9 cellular contexts compared by ENCODE assay signal in the genomic region with DNA sequence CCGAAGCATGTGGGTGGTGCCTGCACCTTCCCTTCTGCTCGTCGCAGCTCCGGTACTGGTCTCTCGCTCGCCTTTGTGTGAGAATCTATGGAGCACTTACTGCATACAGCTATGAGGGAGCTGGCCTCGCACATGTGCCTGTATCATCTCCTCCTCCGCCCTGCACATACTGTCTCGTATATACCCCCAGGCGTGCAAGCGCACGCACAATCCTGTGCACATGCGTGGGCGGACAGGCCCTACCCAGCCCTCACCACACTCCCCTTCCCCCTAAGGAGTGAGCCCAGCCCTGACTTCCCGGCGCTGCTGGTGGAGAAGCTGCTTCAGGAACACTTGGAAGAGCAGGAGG. TPM values are rescaled to one million over a fixed set of nuclear protein-coding genes. Genes with fewer than 3 reads are reported as not detected.
DNase-seq lines count a peak whose midpoint lies in the region; ATAC-seq and TF ChIP-seq lines count a peak whose summit lies in the region.
"Had no signal": no experiment of that assay in that cellular context is flagged by ENCODE, and none has a peak within 500 bp of the region (broad histone marks: within the 10 kb centered on the region; RNA-seq: fewer than 3 reads in every experiment).

No MANE protein-coding gene starts in this region.

- no peak overlapping the region for H3K27ac Mint-ChIP-seq in activated T-cell treated with anti-CD3 and anti-CD28 coated beads, Interleukin-2, amount 50 U/mL, for 24 hours

- no peaks in the 10 kb centered on the region for H3K27me3 Mint-ChIP-seq in activated T-cell treated with anti-CD3 and anti-CD28 coated beads, Interleukin-2, amount 50 U/mL, for 24 hours

- H3K36me3 ChIP-seq in adipocyte (ENCODE audit: control insufficient read depth, insufficient read depth, low read length, severe bottlenecking) (peaks cover 32% of the 10 kb centered on the region), lower lobe of right lung (peaks cover 48% of the 10 kb centered on the region), tibial artery (peaks cover 22 to 47% (median 32%) of the 10 kb centered on the region in 3 donors)

- H3K4me3 ChIP-seq in adipocyte (ENCODE audit: low read length) (peak overlapping the region; percentile 74), lower lobe of right lung (peak overlapping the region; percentile 49), tibial artery (peak overlapping the region; percentile 47 to 54)

- H3K27me3 ChIP-seq in adipocyte (replicated peaks; ENCODE audit: control insufficient read depth, insufficient read depth, low read length) (no peaks in the 10 kb centered on the region), lower lobe of right lung (ENCODE audit: low read depth) (no peaks in the 10 kb centered on the region), tibial artery (no peaks in the 10 kb centered on the region)

- peak overlapping the region; percentile 66 for H3K9ac ChIP-seq in adipocyte (ENCODE audit: low read length)

- TF ChIP-seq CTCF in lower lobe of right lung (IDR thresholded peaks at IDR 0.05): peak; percentile 32
- TF ChIP-seq CTCF in tibial artery (IDR thresholded peaks at IDR 0.05): no peak

- H3K4me3 Mint-ChIP-seq in activated T-cell treated with anti-CD3 and anti-CD28 coated beads, Interleukin-2, amount 50 U/mL, for 24 hours: peak overlapping the region; percentile 36

- ATAC-seq in lower lobe of right lung (peak in 1 of 2 donors; percentile 3), HG03457 (IDR thresholded peaks at IDR 0.05; ENCODE audit: unreplicated experiment) (no peak)

- H3K9me3 Mint-ChIP-seq in activated T-cell treated with anti-CD3 and anti-CD28 coated beads, Interleukin-2, amount 50 U/mL, for 24 hours: no peaks in the 10 kb centered on the region

- intact Hi-C loops in lower lobe of right lung (cut with DNase I) (no loop called here), tibial artery (cut with DNase I; ENCODE audit: low total_unique reads) (no loop called here)

- H3K27ac ChIP-seq in lower lobe of right lung: no peak overlapping the region
- peak overlapping the region; percentile 68 to 79 for H3K27ac ChIP-seq in tibial artery
- H3K27ac ChIP-seq: HL-60 had no signal

- H3K4me1 Mint-ChIP-seq in activated T-cell treated with anti-CD3 and anti-CD28 coated beads, Interleukin-2, amount 50 U/mL, for 24 hours (ENCODE audit: low read depth): peaks cover 13% of the 10 kb centered on the region

- DNase-seq in activated T-cell treated with anti-CD3 and anti-CD28 coated beads, Interleukin-2, amount 50 U/mL, for 24 hours: no peak
- no peak for DNase-seq in activated T-cell treated with anti-CD3 and anti-CD28 coated beads for 4 hours
- DNase-seq in adipocyte (ENCODE audit: low read depth): no peak
- DNase-seq in lower lobe of right lung: no peak
- no peak for DNase-seq in tibial artery
- no peak for DNase-seq in Ammon's horn (ENCODE audit: low spot score)
- no peak for DNase-seq in DMS 273 treated with DMSO at 0.1 percent for 48 hours (lab: John Stamatoyannopoulos, UW)

- peaks cover 18% of the 10 kb centered on the region for H3K4me1 ChIP-seq in adipocyte (ENCODE audit: control insufficient read depth, insufficient read depth, low read length)
- peaks cover 28% of the 10 kb centered on the region for H3K4me1 ChIP-seq in lower lobe of right lung
- H3K4me1 ChIP-seq in tibial artery: peaks cover 5 to 30% (median 23%) of the 10 kb centered on the region in 4 donors

- H3K9me3 ChIP-seq in adipocyte (ENCODE audit: control insufficient read depth, low read length) (no peaks in the 10 kb centered on the region), lower lobe of right lung (no peaks in the 10 kb centered on the region), tibial artery (no peaks in the 10 kb centered on the region)

- peaks cover 49% of the 10 kb centered on the region for H3K36me3 Mint-ChIP-seq in activated T-cell treated with anti-CD3 and anti-CD28 coated beads, Interleukin-2, amount 50 U/mL, for 24 hours (ENCODE audit: low read depth)

RNA-seq across cellular contexts. Expression of a gene that starts 8.7 kb away (rescaled TPM):
- 21.6 TPM for total RNA-seq in lower lobe of right lung

RNA-seq across cellular contexts. Expression of a gene that starts 11.9 kb away (rescaled TPM):
- 682 TPM for total RNA-seq in lower lobe of right lung

RNA-seq across cellular contexts. Expression of a gene that starts 31.4 kb away (rescaled TPM):
- 6.6 TPM for total RNA-seq in lower lobe of right lung

RNA-seq across cellular contexts. Expression of a gene that starts 42.2 kb away (rescaled TPM):
- total RNA-seq in lower lobe of right lung: 2.7 TPM
